ENCODE assay signal across 22 cellular contexts in the genomic region with DNA sequence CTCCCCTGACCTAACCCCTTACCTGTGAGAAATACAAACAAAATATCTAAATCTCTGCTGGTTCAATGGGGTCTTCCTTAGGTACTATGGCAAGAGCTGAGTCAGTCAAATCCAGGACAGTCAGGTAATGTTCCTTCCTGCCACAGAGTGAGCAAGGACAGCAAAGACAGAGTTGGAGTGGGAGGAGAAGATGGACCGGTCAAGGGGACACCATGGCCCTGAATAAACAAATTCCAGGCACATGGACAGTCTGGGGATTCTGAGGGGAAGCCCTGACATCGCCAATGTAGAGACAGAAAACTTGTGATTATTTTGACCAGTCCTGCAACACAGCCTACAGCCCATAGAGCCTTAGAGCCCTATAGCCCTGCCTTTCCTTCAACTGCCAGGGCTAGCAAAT. TPM values are rescaled to one million over a fixed set of nuclear protein-coding genes. Genes with fewer than 3 reads are reported as not detected.
A peak's percentile ranks its signal among the peaks of the same experiment; 100 is the strongest.
DNase-seq lines count a peak whose midpoint lies in the region; ATAC-seq and TF ChIP-seq lines count a peak whose summit lies in the region.
"Had no signal": no experiment of that assay in that cellular context is flagged by ENCODE, and none has a peak within 500 bp of the region (broad histone marks: within the 10 kb centered on the region; RNA-seq: fewer than 3 reads in every experiment).

No MANE protein-coding gene starts in this region.

- no peak overlapping the region for H2BK5ac ChIP-seq in H9 (ENCODE audit: insufficient read length, low read length)

- H3K23ac ChIP-seq in H9 (ENCODE audit: insufficient read length, low read depth, low read length), result no peak overlapping the region

- H3K4me2 ChIP-seq in GM23338, result no peak overlapping the region
- no peak overlapping the region for H3K4me2 ChIP-seq in H9 (ENCODE audit: insufficient read depth, insufficient read length, low read length)
- H3K4me2 ChIP-seq: BLaER1 had no signal

- H3K18ac ChIP-seq in H9 (ENCODE audit: insufficient read length, low read depth, low read length), result no peak overlapping the region

- H3K27ac ChIP-seq in GM23338 (ENCODE audit: low read depth) (no peak overlapping the region), H9 (ENCODE audit: insufficient read length, low read depth, low read length) (no peak overlapping the region)
- H3K27ac ChIP-seq: BLaER1 had no signal

- H2BK15ac ChIP-seq in H9 (ENCODE audit: low read depth, low read length), result no peak overlapping the region

- no peak overlapping the region for H2BK20ac ChIP-seq in H9 (ENCODE audit: low read depth, low read length, poor library complexity, severe bottlenecking)

- peaks cover 33% of the 10 kb centered on the region; the same call in 2 of the 3 replicates for H3K4me1 Mint-ChIP-seq in GM23338
- peaks cover 2 to 22% of the 10 kb centered on the region in 2 experiments; a peak in 3 of 4 replicates for H3K4me1 Mint-ChIP-seq in H9
- H3K4me1 Mint-ChIP-seq in nephron progenitor cell, result peaks cover 16% of the 10 kb centered on the region
- H3K4me1 Mint-ChIP-seq: CD14-positive monocyte had no signal

- H3K79me1 ChIP-seq in H9 (ENCODE audit: insufficient read depth, low read depth, low read length, poor library complexity, severe bottlenecking), result no peaks in the 10 kb centered on the region

- no peak for ATAC-seq in GM23338

- no peak for TF ChIP-seq CTCF in GM23338 (conservative IDR thresholded peaks at IDR 0.05; ENCODE audit: low read depth in 2 of 2)
- TF ChIP-seq CTCF in H9 (conservative IDR thresholded peaks at IDR 0.05), result no peak
- no peak for TF ChIP-seq CTCF in nephron progenitor cell (IDR thresholded peaks at IDR 0.05)
- no peak for TF ChIP-seq CTCF in GM10266 (IDR thresholded peaks at IDR 0.05; ENCODE audit: control insufficient read depth, insufficient read depth, low read depth, missing control alignments)

- H3K9me3 ChIP-seq in H9 (ENCODE audit: control insufficient read depth, low read depth, low read length), result no peaks in the 10 kb centered on the region
- H3K9me3 ChIP-seq: BE2C, BLaER1 had no signal

- no peak overlapping the region for H3K4me3 ChIP-seq in GM23338
- H3K4me3 ChIP-seq: BLaER1 had no signal

- DNase-seq in GM23338 (ENCODE audit: low spot score) (no peak), H9 (no peak), nephron progenitor cell (no peak), GM10266 (ENCODE audit: extremely low spot score) (no peak), activated T-cell treated with anti-CD3 and anti-CD28 coated beads for 4 hours (no peak)
- DNase-seq: 8988T; ACHN; BE2C; C1 segment of cervical spinal cord; CD4-positive, alpha-beta memory T cell; CD4-positive, CD25-positive, alpha-beta regulatory T cell; CD8-positive, alpha-beta memory T cell; COR-L47; DMS 273 treated with DMSO at 0.1 percent for 48 hours; DMS153; DMS53; DMS79; DND-41; EL; GDM1 had no signal

- H2BK120ac ChIP-seq in H9 (ENCODE audit: low read depth, low read length, poor library complexity, severe bottlenecking), result no peak overlapping the region

- no CpG with 5 or more reads among the region's 2 CpGs for WGBS in H9 (ENCODE audit: extremely low coverage, insufficient read length, low lambda C conversion rate)

- H3K27me3 ChIP-seq in GM23338 (ENCODE audit: insufficient read depth), result no peaks in the 10 kb centered on the region
- H3K27me3 ChIP-seq in H9 (ENCODE audit: insufficient read depth, low read length), result no peaks in the 10 kb centered on the region
- H3K27me3 ChIP-seq: BE2C, BLaER1 had no signal

- H2BK12ac ChIP-seq in H9 (ENCODE audit: insufficient read length, low read depth, low read length), result no peak overlapping the region

- H2AFZ ChIP-seq in GM23338 (no peak overlapping the region), H9 (ENCODE audit: low read length) (no peak overlapping the region)

- H3K4me1 ChIP-seq in GM23338 (ENCODE audit: insufficient read depth), result peaks cover 13% of the 10 kb centered on the region; the same call in 1 of the 2 replicates
- no peaks in the 10 kb centered on the region for H3K4me1 ChIP-seq in H9 (ENCODE audit: insufficient read depth, low read length)
- H3K4me1 ChIP-seq: BE2C, BLaER1 had no signal

- no peak overlapping the region for H4K5ac ChIP-seq in H9 (ENCODE audit: insufficient read length, low read depth, low read length)

- H4K20me1 ChIP-seq in GM23338 (replicated peaks; ENCODE audit: insufficient read depth) (0 out of 2 replicates have a peak, but pooled peaks cover 13% of the 10 kb centered on the region), H9 (ENCODE audit: control insufficient read depth, insufficient read depth, insufficient read length) (no peaks in the 10 kb centered on the region)

- H3K56ac ChIP-seq in H9 (ENCODE audit: insufficient read length, low read depth, low read length), result no peak overlapping the region

- no peak overlapping the region for H3K4ac ChIP-seq in H9 (ENCODE audit: low read depth, low read length)

- H3K14ac ChIP-seq in H9 (ENCODE audit: insufficient read depth, low read length), result no peak overlapping the region

- H3T11ph ChIP-seq in H9 (ENCODE audit: low read length), result no peak overlapping the region

- no peaks in the 10 kb centered on the region for H3K9me3 Mint-ChIP-seq in GM23338
- H3K9me3 Mint-ChIP-seq in H9, result no peaks in the 10 kb centered on the region
- no peaks in the 10 kb centered on the region for H3K9me3 Mint-ChIP-seq in nephron progenitor cell
- H3K9me3 Mint-ChIP-seq: CD4-positive, alpha-beta memory T cell; CD4-positive, CD25-positive, alpha-beta regulatory T cell; CD8-positive, alpha-beta memory T cell had no signal

- no peaks in the 10 kb centered on the region for H3K9me2 ChIP-seq in GM23338 (ENCODE audit: insufficient read depth)

- H3K27me3 Mint-ChIP-seq in GM23338 (ENCODE audit: insufficient read depth, low read depth, poor library complexity) (no peaks in the 10 kb centered on the region), H9 (ENCODE audit: low read depth) (no peaks in the 10 kb centered on the region), nephron progenitor cell (ENCODE audit: low read depth, poor library complexity) (no peaks in the 10 kb centered on the region)
- H3K27me3 Mint-ChIP-seq: CD4-positive, alpha-beta memory T cell; CD4-positive, CD25-positive, alpha-beta regulatory T cell; CD8-positive, alpha-beta memory T cell had no signal

- H3K36me3 Mint-ChIP-seq in GM23338 (ENCODE audit: low read depth) (no peaks in the 10 kb centered on the region), H9 (ENCODE audit: insufficient read depth in 1 of 3, low read depth in 3 of 3) (no peaks in the 10 kb centered on the region), nephron progenitor cell (ENCODE audit: low read depth) (peaks cover 5% of the 10 kb centered on the region)

- no peak overlapping the region for H4K91ac ChIP-seq in H9 (ENCODE audit: insufficient read length, low read depth, low read length)

- no peak overlapping the region for H3K9ac ChIP-seq in H9 (ENCODE audit: extremely low read depth, insufficient read length, low read length)
- H3K9ac ChIP-seq: BLaER1 had no signal

- no peak overlapping the region for H4K8ac ChIP-seq in H9 (replicated peaks; ENCODE audit: insufficient read length, low read depth, low read length)

- no peak overlapping the region for H2AK5ac ChIP-seq in H9 (ENCODE audit: insufficient read length, low read length)

- H3K27ac Mint-ChIP-seq in GM23338 (peak overlapping the region; percentile 56; the same call in 1 of the 2 replicates), H9 (peak overlapping the region in 2 of 3 experiments; percentile 50 to 70; a peak in 2 of 7 replicates), nephron progenitor cell (peak overlapping the region; percentile 66)
- H3K27ac Mint-ChIP-seq: CD14-positive monocyte; CD4-positive, CD25-positive, alpha-beta regulatory T cell had no signal

- H3F3A ChIP-seq in GM23338 (replicated peaks; ENCODE audit: low read depth), result no peaks in the 10 kb centered on the region

- H3K4me3 Mint-ChIP-seq in GM23338 (no peak overlapping the region), H9 (no peak overlapping the region), nephron progenitor cell (no peak overlapping the region)
- H3K4me3 Mint-ChIP-seq: CD14-positive monocyte; CD4-positive, alpha-beta memory T cell; CD4-positive, CD25-positive, alpha-beta regulatory T cell; CD8-positive, alpha-beta memory T cell had no signal

- no peaks in the 10 kb centered on the region for H3K23me2 ChIP-seq in H9 (ENCODE audit: insufficient read length, low read depth, low read length, poor library complexity, severe bottlenecking)

- H3K79me2 ChIP-seq in GM23338 (replicated peaks; ENCODE audit: insufficient read depth) (peaks cover 60% of the 10 kb centered on the region), H9 (ENCODE audit: insufficient read depth, low read length) (no peaks in the 10 kb centered on the region)

- H3K36me3 ChIP-seq in GM23338 (ENCODE audit: insufficient read depth), result no peaks in the 10 kb centered on the region
- H3K36me3 ChIP-seq: BE2C had no signal

TF ChIP-seq in GM23338, 12 proteins besides CTCF, POLR2A, EP300 and RAD21 (continues in another document):
- TF ChIP-seq POLR2AphosphoS5 (IDR thresholded peaks at IDR 0.05; ENCODE audit: low read depth) (no peak), STAT1 (IDR thresholded peaks at IDR 0.05; ENCODE audit: unreplicated experiment) (no peak)

RNA-seq across cellular contexts. Expression of gene OLA1, which starts 42.8 kb away (rescaled TPM):
- total RNA-seq in GM23338 (2014; rRNA removed; shearing (Covaris generic)), result 104 and 114 TPM in 2 replicates
- polyA plus RNA-seq in GM23338 (2016; fragmentation: Nextera tagmentation; extraction: Ambion mirVana), result 190 and 242 TPM in 2 replicates
- total RNA-seq in H9 (2021), result 133 and 134 TPM in 2 replicates
